ENCODE assay signal across 19 cellular contexts in genomic region chr3:146519810-146520209, GRCh38. TPM values are rescaled to one million over a fixed set of nuclear protein-coding genes. Genes with fewer than 3 reads are reported as not detected.
DNase-seq lines count a peak whose midpoint lies in the region; ATAC-seq, FAIRE-seq and TF ChIP-seq lines count a peak whose summit lies in the region.
"Had no signal": no experiment of that assay in that cellular context is flagged by ENCODE, and none has a peak within 500 bp of the region (broad histone marks: within the 10 kb centered on the region; RNA-seq: fewer than 3 reads in every experiment).

No MANE protein-coding gene starts in this region.

- no peaks in the 10 kb centered on the region for H4K20me1 ChIP-seq in GM23338 (replicated peaks; ENCODE audit: insufficient read depth)
- H4K20me1 ChIP-seq: BLaER1 had no signal

- H3K27ac ChIP-seq in GM23338 (ENCODE audit: low read depth): no peak overlapping the region
- H3K27ac ChIP-seq: BLaER1 had no signal

- H3F3A ChIP-seq in GM23338 (replicated peaks; ENCODE audit: low read depth): no peaks in the 10 kb centered on the region

- H3K9me3 Mint-ChIP-seq in activated CD4-positive, alpha-beta T cell treated with anti-CD3 and anti-CD28 coated beads for 36 hours (ENCODE audit: low read depth): no peaks in the 10 kb centered on the region
- H3K9me3 Mint-ChIP-seq in Calu3 (ENCODE audit: low read depth, unreplicated experiment) (no peaks in the 10 kb centered on the region), GM23338 (no peaks in the 10 kb centered on the region)
- H3K9me3 Mint-ChIP-seq in activated T-helper 2 cell treated with anti-CD3 and anti-CD28 coated beads, Interferon-gamma antibody, Interleukin-2, Interleukin-4, amounts not matched to agents 10 μg/mL and 5 μg/mL and 100 μg/mL, durations not matched to agents 14 hours and 24 hours and 36 hours: no peaks in the 10 kb centered on the region
- H3K9me3 Mint-ChIP-seq: CD4-positive, alpha-beta memory T cell; H9 had no signal

- no peak for DNase-seq in activated CD4-positive, alpha-beta T cell treated with anti-CD3 and anti-CD28 coated beads for 36 hours
- DNase-seq in activated CD4-positive, alpha-beta T cell treated with anti-CD3 and anti-CD28 coated beads, Interleukin-2, amount 50 U/mL, for 1 hour: no peak
- no peak for DNase-seq in Calu3
- DNase-seq in activated T-helper 2 cell treated with anti-CD3 and anti-CD28 coated beads, Interferon-gamma antibody, Interleukin-2, Interleukin-4, amounts not matched to agents 10 μg/mL and 5 μg/mL and 100 μg/mL, durations not matched to agents 14 hours and 24 hours and 36 hours (ENCODE audit: low spot score): no peak
- DNase-seq in activated effector memory CD4-positive, alpha-beta T cell treated with Interleukin-2 at 50 U/mL for 16 hours: no peak
- DNase-seq in GM20000 (ENCODE audit: low spot score): no peak
- no peak for DNase-seq in GM23338 (ENCODE audit: low spot score)
- DNase-seq: 8988T; CD4-positive, alpha-beta memory T cell; DMS79 treated with DMSO at 0.1 percent for 48 hours; GF-D8; H9 had no signal

- H3K4me1 ChIP-seq in GM23338 (ENCODE audit: insufficient read depth): peaks cover 28% of the 10 kb centered on the region
- H3K4me1 ChIP-seq: BLaER1 had no signal

- H3K4me3 ChIP-seq in GM23338: no peak overlapping the region
- H3K4me3 ChIP-seq: BLaER1 had no signal

- peaks cover 11% of the 10 kb centered on the region; the same call in 1 of the 2 replicates for H3K36me3 ChIP-seq in GM23338 (ENCODE audit: insufficient read depth)

- peaks cover 5% of the 10 kb centered on the region for H3K4me1 Mint-ChIP-seq in activated CD4-positive, alpha-beta T cell treated with anti-CD3 and anti-CD28 coated beads for 36 hours
- H3K4me1 Mint-ChIP-seq in Calu3 (ENCODE audit: low read depth, unreplicated experiment) (peaks cover 73% of the 10 kb centered on the region), GM23338 (peaks cover 26% of the 10 kb centered on the region)
- peaks cover 11% of the 10 kb centered on the region for H3K4me1 Mint-ChIP-seq in activated T-helper 2 cell treated with anti-CD3 and anti-CD28 coated beads, Interferon-gamma antibody, Interleukin-2, Interleukin-4, amounts not matched to agents 10 μg/mL and 5 μg/mL and 100 μg/mL, durations not matched to agents 14 hours and 24 hours and 36 hours (ENCODE audit: low read depth)
- H3K4me1 Mint-ChIP-seq: CD4-positive, alpha-beta memory T cell had no signal

- intact Hi-C loops in activated CD4-positive, alpha-beta T cell treated with anti-CD3 and anti-CD28 coated beads for 36 hours (cut with DNase I, micrococcal nuclease): loop anchor here in 1 of 2 experiments (2.0 kb wide), 1 partner anchor 17 kb away; no protein-coding TSS in a partner anchor
- intact Hi-C loops in Calu3 (cut with micrococcal nuclease; ENCODE audit: unreplicated experiment): loop anchor here (2.0 kb wide), 1 partner anchor 21 kb away; no protein-coding TSS in a partner anchor
- intact Hi-C loops in activated T-helper 2 cell treated with anti-CD3 and anti-CD28 coated beads, Interferon-gamma antibody, Interleukin-2, Interleukin-4, amounts not matched to agents 10 μg/mL and 5 μg/mL and 100 μg/mL, durations not matched to agents 14 hours and 24 hours and 36 hours (cut with micrococcal nuclease): loop anchor here (2.0 kb wide), 1 partner anchor 15 kb away; no protein-coding TSS in a partner anchor

- no TSS peak for BruUV-seq in Calu3 (replicated peaks; lab: Mats Ljungman, UMichigan)

- no peak overlapping the region for H2AFZ ChIP-seq in GM23338

- CTCF ChIA-PET in activated CD4-positive, alpha-beta T cell treated with anti-CD3 and anti-CD28 coated beads for 36 hours (lab: Charles Lee): interaction anchor here (0.6 kb wide), 1 partner anchor 12 kb away, joined by 3 read pairs; no protein-coding TSS in a partner anchor
- CTCF ChIA-PET in Calu3 (lab: Charles Lee): no interaction called here

- no peaks in the 10 kb centered on the region for H3K27me3 ChIP-seq in GM23338 (ENCODE audit: insufficient read depth)
- H3K27me3 ChIP-seq: BLaER1 had no signal

- H3K27ac Mint-ChIP-seq in activated CD4-positive, alpha-beta T cell treated with anti-CD3 and anti-CD28 coated beads for 36 hours: no peak overlapping the region
- H3K27ac Mint-ChIP-seq in Calu3 (ENCODE audit: unreplicated experiment) (peak overlapping the region; percentile 59), GM23338 (no peak overlapping the region)
- H3K27ac Mint-ChIP-seq in activated T-helper 2 cell treated with anti-CD3 and anti-CD28 coated beads, Interferon-gamma antibody, Interleukin-2, Interleukin-4, amounts not matched to agents 10 μg/mL and 5 μg/mL and 100 μg/mL, durations not matched to agents 14 hours and 24 hours and 36 hours: peak overlapping the region; percentile 1
- H3K27ac Mint-ChIP-seq: CD14-positive monocyte; CD4-positive, alpha-beta memory T cell had no signal

- no peaks in the 10 kb centered on the region for H3K27me3 Mint-ChIP-seq in activated CD4-positive, alpha-beta T cell treated with anti-CD3 and anti-CD28 coated beads for 36 hours
- H3K27me3 Mint-ChIP-seq in Calu3 (ENCODE audit: unreplicated experiment): no peaks in the 10 kb centered on the region
- H3K27me3 Mint-ChIP-seq in activated T-helper 2 cell treated with anti-CD3 and anti-CD28 coated beads, Interferon-gamma antibody, Interleukin-2, Interleukin-4, amounts not matched to agents 10 μg/mL and 5 μg/mL and 100 μg/mL, durations not matched to agents 14 hours and 24 hours and 36 hours (ENCODE audit: low read depth): no peaks in the 10 kb centered on the region
- H3K27me3 Mint-ChIP-seq in GM23338 (ENCODE audit: insufficient read depth, low read depth, poor library complexity): no peaks in the 10 kb centered on the region
- H3K27me3 Mint-ChIP-seq: CD4-positive, alpha-beta memory T cell had no signal

- peak; percentile 33 for ATAC-seq in activated CD4-positive, alpha-beta T cell treated with anti-CD3 and anti-CD28 coated beads for 36 hours
- ATAC-seq in GM23338: no peak

- peak; percentile 33 for FAIRE-seq in colon (lab: Jason Lieb, UNC)
- FAIRE-seq: H1 had no signal

- no peaks in the 10 kb centered on the region for H3K9me2 ChIP-seq in GM23338 (ENCODE audit: insufficient read depth)

- H3K79me2 ChIP-seq in GM23338 (replicated peaks; ENCODE audit: insufficient read depth): no peaks in the 10 kb centered on the region

- TF ChIP-seq CTCF in Calu3 (IDR thresholded peaks at IDR 0.05; ENCODE audit: unreplicated experiment) (no peak), GM20000 (IDR thresholded peaks at IDR 0.05; ENCODE audit: extremely low read depth, missing control alignments) (no peak), GM23338 (conservative IDR thresholded peaks at IDR 0.05; ENCODE audit: low read depth in 2 of 2) (no peak)

- POLR2A ChIA-PET in activated CD4-positive, alpha-beta T cell treated with anti-CD3 and anti-CD28 coated beads for 36 hours (lab: Charles Lee): no interaction called here

- H3K4me2 ChIP-seq in GM23338: no peak overlapping the region
- H3K4me2 ChIP-seq: BLaER1 had no signal

- peaks cover 14% of the 10 kb centered on the region for H3K36me3 Mint-ChIP-seq in activated CD4-positive, alpha-beta T cell treated with anti-CD3 and anti-CD28 coated beads for 36 hours (ENCODE audit: low read depth)
- H3K36me3 Mint-ChIP-seq in Calu3 (ENCODE audit: insufficient read depth, unreplicated experiment) (peaks cover 87% of the 10 kb centered on the region), GM23338 (ENCODE audit: low read depth) (peaks cover 14% of the 10 kb centered on the region; the same call in 2 of the 3 replicates)
- peaks cover 54% of the 10 kb centered on the region for H3K36me3 Mint-ChIP-seq in activated T-helper 2 cell treated with anti-CD3 and anti-CD28 coated beads, Interferon-gamma antibody, Interleukin-2, Interleukin-4, amounts not matched to agents 10 μg/mL and 5 μg/mL and 100 μg/mL, durations not matched to agents 14 hours and 24 hours and 36 hours (ENCODE audit: low read depth)

- no peak overlapping the region for H3K4me3 Mint-ChIP-seq in activated CD4-positive, alpha-beta T cell treated with anti-CD3 and anti-CD28 coated beads for 36 hours
- no peak overlapping the region for H3K4me3 Mint-ChIP-seq in Calu3 (ENCODE audit: low read depth, unreplicated experiment)
- H3K4me3 Mint-ChIP-seq in activated T-helper 2 cell treated with anti-CD3 and anti-CD28 coated beads, Interferon-gamma antibody, Interleukin-2, Interleukin-4, amounts not matched to agents 10 μg/mL and 5 μg/mL and 100 μg/mL, durations not matched to agents 14 hours and 24 hours and 36 hours (ENCODE audit: low read depth): no peak overlapping the region
- H3K4me3 Mint-ChIP-seq in GM23338: no peak overlapping the region
- H3K4me3 Mint-ChIP-seq: CD14-positive monocyte; CD4-positive, alpha-beta memory T cell; H9 had no signal

TF ChIP-seq in GM23338, 12 proteins besides CTCF, POLR2A, EP300 and RAD21:
- TF ChIP-seq EZH2phosphoT487 (IDR thresholded peaks at IDR 0.05; ENCODE audit: unreplicated experiment) (no peak), CREB1 (CRISPR knock-in tag; IDR thresholded peaks at IDR 0.05; ENCODE audit: low read depth) (no peak), NANOG (IDR thresholded peaks at IDR 0.05; ENCODE audit: borderline replicate concordance) (no peak), POLR2AphosphoS5 (IDR thresholded peaks at IDR 0.05; ENCODE audit: low read depth) (no peak), ZNF331 (CRISPR knock-in tag; IDR thresholded peaks at IDR 0.05; ENCODE audit: low read depth) (no peak)

RNA-seq across cellular contexts. Expression of gene PLSCR1, which starts 24.6 kb away (rescaled TPM):
- total RNA-seq in activated CD4-positive, alpha-beta T cell treated with anti-CD3 and anti-CD28 coated beads for 36 hours: 10 to 100 TPM; 65.1 to 66.1 TPM
- 887 and 1,018 TPM in 2 replicates for total RNA-seq in Calu3 (2022)
- total RNA-seq in activated T-helper 2 cell treated with anti-CD3 and anti-CD28 coated beads, Interferon-gamma antibody, Interleukin-2, Interleukin-4, amounts not matched to agents 10 μg/mL and 5 μg/mL and 100 μg/mL, durations not matched to agents 14 hours and 24 hours and 36 hours: 54.0 and 65.1 TPM in 2 replicates
- total RNA-seq in GM23338 (2014; rRNA removed; shearing (Covaris generic)): 70.2 and 78.3 TPM in 2 replicates
- polyA plus RNA-seq in GM23338 (2016; fragmentation: Nextera tagmentation; extraction: Ambion mirVana): 47.3 and 62.7 TPM in 2 replicates

RNA-seq across cellular contexts. Expression of gene PLSCR2, which starts 50.4 kb away (rescaled TPM):
- under 1 TPM in 1 of 2 experiments, not detected in 1; 0.25 TPM for total RNA-seq in activated CD4-positive, alpha-beta T cell treated with anti-CD3 and anti-CD28 coated beads for 36 hours
- total RNA-seq in Calu3 (2022): 2.9 and 5.1 TPM in 2 replicates
- not detected in 2 replicates for total RNA-seq in activated T-helper 2 cell treated with anti-CD3 and anti-CD28 coated beads, Interferon-gamma antibody, Interleukin-2, Interleukin-4, amounts not matched to agents 10 μg/mL and 5 μg/mL and 100 μg/mL, durations not matched to agents 14 hours and 24 hours and 36 hours
- total RNA-seq in GM23338 (2014; rRNA removed; shearing (Covaris generic)): not detected in 2 replicates
- 0.55 TPM in 1 of 2 replicates, not detected in the other for polyA plus RNA-seq in GM23338 (2016; fragmentation: Nextera tagmentation; extraction: Ambion mirVana)
- total RNA-seq: A673, H1, H9, HT-29 had no signal
- polyA plus RNA-seq: AG04450, CD14-positive monocyte, H1 had no signal

Comparison
In these comparisons a context has a peak if more than half of its experiments do, and no peak if none do; other contexts are left out.
1. H3K27ac Mint-ChIP-seq: peak in Calu3 (single experiment) and activated T-helper 2 cell treated with anti-CD3 and anti-CD28 coated beads, Interferon-gamma antibody, Interleukin-2, Interleukin-4, amounts not matched to agents 10 μg/mL and 5 μg/mL and 100 μg/mL, durations not matched to agents 14 hours and 24 hours and 36 hours (single experiment); none in activated CD4-positive, alpha-beta T cell treated with anti-CD3 and anti-CD28 coated beads for 36 hours (single experiment) and GM23338 (single experiment).
2. RNA of gene PLSCR1, which starts 24.6 kb away (total RNA-seq): 887 to 1,018 TPM in Calu3; 70.2 to 78.3 TPM in GM23338, 65.1 to 66.1 TPM in activated CD4-positive, alpha-beta T cell treated with anti-CD3 and anti-CD28 coated beads for 36 hours and 54.0 to 65.1 TPM in activated T-helper 2 cell treated with anti-CD3 and anti-CD28 coated beads, Interferon-gamma antibody, Interleukin-2, Interleukin-4, amounts not matched to agents 10 μg/mL and 5 μg/mL and 100 μg/mL, durations not matched to agents 14 hours and 24 hours and 36 hours; every median in the first group is over 10 times any median in the second.